ENCODE assay signal across 13 cellular contexts in the genomic region with DNA sequence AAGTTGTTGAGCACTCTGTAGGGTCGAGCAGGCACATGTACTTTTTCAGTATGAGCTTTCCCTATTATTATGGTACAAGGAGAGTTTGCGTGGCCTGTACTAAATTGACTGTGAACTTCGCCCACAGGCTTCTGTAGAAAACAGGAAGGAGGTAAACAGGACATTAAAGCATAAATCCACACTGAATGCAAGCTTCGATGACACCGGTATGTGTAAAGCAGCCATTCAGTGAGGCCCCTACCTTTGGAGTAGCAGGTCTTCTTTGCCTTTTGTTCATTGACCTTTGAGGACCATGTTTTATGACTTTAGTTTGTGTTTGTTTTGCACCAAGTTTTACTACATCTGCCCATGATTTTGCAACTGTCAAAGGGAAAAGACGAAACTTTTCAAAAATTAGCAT. TPM values are rescaled to one million over a fixed set of nuclear protein-coding genes. Genes with fewer than 3 reads are reported as not detected.
DNase-seq lines count a peak whose midpoint lies in the region; ATAC-seq and TF ChIP-seq lines count a peak whose summit lies in the region.
"Had no signal": no experiment of that assay in that cellular context is flagged by ENCODE, and none has a peak within 500 bp of the region (broad histone marks: within the 10 kb centered on the region; RNA-seq: fewer than 3 reads in every experiment).

No MANE protein-coding gene starts in this region.

- POLR2A ChIA-PET in activated CD4-positive, alpha-beta T cell treated with anti-CD3 and anti-CD28 coated beads, Interleukin-2, amount 10 ng/mL, durations not matched to agents 7 days and 5 days (lab: Charles Lee): no interaction called here
- POLR2A ChIA-PET in HCT116 (lab: Charles Lee): no interaction called here

- H3K36me3 ChIP-seq in HCT116 (ENCODE audit: control insufficient read depth in 1 of 2, insufficient read depth in 2 of 2, low read length in 2 of 2): peaks cover 96 to 100% of the 10 kb centered on the region in 2 experiments
- no peaks in the 10 kb centered on the region for H3K36me3 ChIP-seq in mucosa of descending colon (ENCODE audit: low read depth)
- H3K36me3 ChIP-seq in lower lobe of right lung: no peaks in the 10 kb centered on the region

- no peaks in the 10 kb centered on the region for H3K27me3 Mint-ChIP-seq in activated CD4-positive, alpha-beta T cell treated with anti-CD3 and anti-CD28 coated beads, Interleukin-2, amount 10 ng/mL, durations not matched to agents 7 days and 5 days
- no peaks in the 10 kb centered on the region for H3K27me3 Mint-ChIP-seq in activated T-cell treated with anti-CD3 and anti-CD28 coated beads, Interleukin-2, amount 50 U/mL, for 4 hours (ENCODE audit: low read depth)
- H3K27me3 Mint-ChIP-seq: IgD-negative memory B cell had no signal

- TF ChIP-seq POLR2A in HCT116 (IDR thresholded peaks at IDR 0.05; ENCODE audit: borderline replicate concordance, extremely low read depth, insufficient read depth, insufficient read length): no peak

- ATAC-seq in HCT116 (no peak), mucosa of descending colon (peak; percentile 48), lower lobe of right lung (no peak)
- ATAC-seq in activated T-cell treated with anti-CD3 and anti-CD28 coated beads, Interleukin-2, amount 50 U/mL, for 4 hours: no peak

- BruUV-seq in HCT116 (replicated peaks; lab: Mats Ljungman, UMichigan): TSS peak; percentile 5

- intact Hi-C loops in HCT116 (cut with micrococcal nuclease) (no loop called here), mucosa of descending colon (cut with DNase I, micrococcal nuclease) (no loop called here), lower lobe of right lung (cut with DNase I) (no loop called here)

- no peak for TF ChIP-seq RAD21 in HCT116 (IDR thresholded peaks at IDR 0.05; ENCODE audit: low read depth)

- H3K9me3 ChIP-seq in HCT116 (ENCODE audit: control insufficient read depth in 1 of 2, insufficient read depth in 1 of 2, low read depth in 1 of 2, low read length in 2 of 2): no peaks in the 10 kb centered on the region
- H3K9me3 ChIP-seq in mucosa of descending colon: no peaks in the 10 kb centered on the region
- no peaks in the 10 kb centered on the region for H3K9me3 ChIP-seq in lower lobe of right lung

- no peak for TF ChIP-seq CTCF in HCT116 (IDR thresholded peaks at IDR 0.05 in 2 of 3, conservative IDR thresholded peaks at IDR 0.05 in 1 of 3; ENCODE audit: borderline replicate concordance in 1 of 3, insufficient read depth in 1 of 3, low read depth in 2 of 3, low read length in 2 of 3)
- no peak for TF ChIP-seq CTCF in VCaP (conservative IDR thresholded peaks at IDR 0.05)
- no peak for TF ChIP-seq CTCF in mucosa of descending colon (IDR thresholded peaks at IDR 0.05)
- TF ChIP-seq CTCF in lower lobe of right lung (IDR thresholded peaks at IDR 0.05): no peak
- no peak for TF ChIP-seq CTCF in coronary artery (IDR thresholded peaks at IDR 0.05)

- H3K27ac ChIP-seq in HCT116 (ENCODE audit: low read depth, low read length): no peak overlapping the region
- H3K27ac ChIP-seq in VCaP: peak overlapping the region; percentile 81
- no peak overlapping the region for H3K27ac ChIP-seq in lower lobe of right lung
- H3K27ac ChIP-seq in coronary artery: no peak overlapping the region
- H3K27ac ChIP-seq: GM23248 had no signal

- peaks cover 99% of the 10 kb centered on the region for H3K79me2 ChIP-seq in HCT116 (ENCODE audit: insufficient read depth, low read length)

- no peaks in the 10 kb centered on the region for H3K9me2 ChIP-seq in HCT116 (ENCODE audit: insufficient read depth)

- H3K27ac Mint-ChIP-seq in activated CD4-positive, alpha-beta T cell treated with anti-CD3 and anti-CD28 coated beads, Interleukin-2, amount 10 ng/mL, durations not matched to agents 7 days and 5 days: peak overlapping the region; percentile 20
- H3K27ac Mint-ChIP-seq: IgD-negative memory B cell had no signal

- H3K4me2 ChIP-seq in HCT116 (ENCODE audit: low read length): no peak overlapping the region

- no peaks in the 10 kb centered on the region for H3K9me3 Mint-ChIP-seq in activated CD4-positive, alpha-beta T cell treated with anti-CD3 and anti-CD28 coated beads, Interleukin-2, amount 10 ng/mL, durations not matched to agents 7 days and 5 days
- H3K9me3 Mint-ChIP-seq in activated T-cell treated with anti-CD3 and anti-CD28 coated beads, Interleukin-2, amount 50 U/mL, for 4 hours: no peaks in the 10 kb centered on the region
- H3K9me3 Mint-ChIP-seq: CD14-positive monocyte, IgD-negative memory B cell had no signal

- DNase-seq in activated CD4-positive, alpha-beta T cell treated with anti-CD3 and anti-CD28 coated beads, Interleukin-2, amount 10 ng/mL, durations not matched to agents 7 days and 5 days: no peak
- DNase-seq in activated CD4-positive, alpha-beta T cell treated with anti-CD3 and anti-CD28 coated beads for 1 hour: no peak
- no peak for DNase-seq in HCT116 (ENCODE audit: low read depth, low spot score)
- peak in 1 of 3 donors; percentile 20 for DNase-seq in mucosa of descending colon
- DNase-seq in activated T-cell treated with anti-CD3 and anti-CD28 coated beads, Interleukin-2, amount 50 U/mL, for 4 hours: no peak
- no peak for DNase-seq in lower lobe of right lung
- DNase-seq in coronary artery (ENCODE audit: low spot score): no peak
- DNase-seq: Calu3, DMS 273 treated with DMSO at 0.1 percent for 48 hours, GM23248 had no signal

- RAD21 ChIA-PET in HCT116 (lab: Charles Lee; ENCODE audit: low non-redundant PET in 1 of 2, low total read pairs in 2 of 2, uncharacterized antibody in 2 of 2, unreplicated experiment in 2 of 2): no interaction called here

- H3K4me3 ChIP-seq in HCT116 (replicated peaks in 1 of 2; ENCODE audit: low read depth in 1 of 2, low read length in 2 of 2): no peak overlapping the region
- H3K4me3 ChIP-seq in mucosa of descending colon: no peak overlapping the region
- no peak overlapping the region for H3K4me3 ChIP-seq in lower lobe of right lung
- H3K4me3 ChIP-seq in coronary artery: no peak overlapping the region
- H3K4me3 ChIP-seq: GM23248 had no signal

- H3K4me1 Mint-ChIP-seq in activated CD4-positive, alpha-beta T cell treated with anti-CD3 and anti-CD28 coated beads, Interleukin-2, amount 10 ng/mL, durations not matched to agents 7 days and 5 days: peaks cover 30% of the 10 kb centered on the region
- H3K4me1 Mint-ChIP-seq in activated T-cell treated with anti-CD3 and anti-CD28 coated beads, Interleukin-2, amount 50 U/mL, for 4 hours (ENCODE audit: low read depth): no peaks in the 10 kb centered on the region

- H4K20me1 ChIP-seq in HCT116 (ENCODE audit: insufficient read depth): peaks cover 9% of the 10 kb centered on the region; the same call in 1 of the 2 replicates

- H3K9ac ChIP-seq in HCT116 (ENCODE audit: low read length): no peak overlapping the region
- H3K9ac ChIP-seq: GM23248 had no signal

- H3K36me3 Mint-ChIP-seq in activated CD4-positive, alpha-beta T cell treated with anti-CD3 and anti-CD28 coated beads, Interleukin-2, amount 10 ng/mL, durations not matched to agents 7 days and 5 days (ENCODE audit: low read depth): peaks cover 55% of the 10 kb centered on the region
- H3K36me3 Mint-ChIP-seq in activated T-cell treated with anti-CD3 and anti-CD28 coated beads, Interleukin-2, amount 50 U/mL, for 4 hours (ENCODE audit: insufficient read depth): no peaks in the 10 kb centered on the region
- H3K36me3 Mint-ChIP-seq: IgD-negative memory B cell had no signal

- no peaks in the 10 kb centered on the region for H3K27me3 ChIP-seq in HCT116 (ENCODE audit: insufficient read depth, low read length)
- no peaks in the 10 kb centered on the region for H3K27me3 ChIP-seq in lower lobe of right lung (ENCODE audit: low read depth)

- no peak overlapping the region for H2AFZ ChIP-seq in HCT116 (ENCODE audit: low read depth, low read length, poor library complexity, severe bottlenecking)
- H2AFZ ChIP-seq: GM23248 had no signal

- no peak overlapping the region for H3K4me3 Mint-ChIP-seq in activated CD4-positive, alpha-beta T cell treated with anti-CD3 and anti-CD28 coated beads, Interleukin-2, amount 10 ng/mL, durations not matched to agents 7 days and 5 days
- no peak overlapping the region for H3K4me3 Mint-ChIP-seq in activated T-cell treated with anti-CD3 and anti-CD28 coated beads, Interleukin-2, amount 50 U/mL, for 4 hours
- H3K4me3 Mint-ChIP-seq: CD14-positive monocyte, IgD-negative memory B cell had no signal

- CTCF ChIA-PET in activated CD4-positive, alpha-beta T cell treated with anti-CD3 and anti-CD28 coated beads, Interleukin-2, amount 10 ng/mL, durations not matched to agents 7 days and 5 days (lab: Charles Lee): interaction anchor here (0.6 to 5.1 kb wide), 2 partner anchors 8 to 41 kb away, joined by 3 to 19 read pairs; no protein-coding TSS in a partner anchor
- CTCF ChIA-PET in HCT116 (lab: Charles Lee): no interaction called here

- H3K4me1 ChIP-seq in HCT116 (ENCODE audit: control insufficient read depth in 1 of 2, insufficient read depth in 2 of 2, low read length in 2 of 2): no peaks in the 10 kb centered on the region
- H3K4me1 ChIP-seq in mucosa of descending colon (ENCODE audit: low read depth): peaks cover 7% of the 10 kb centered on the region
- H3K4me1 ChIP-seq in lower lobe of right lung: no peaks in the 10 kb centered on the region

TF ChIP-seq in HCT116, 20 proteins besides CTCF, POLR2A, EP300 and RAD21:
- TF ChIP-seq, protein P1, sequence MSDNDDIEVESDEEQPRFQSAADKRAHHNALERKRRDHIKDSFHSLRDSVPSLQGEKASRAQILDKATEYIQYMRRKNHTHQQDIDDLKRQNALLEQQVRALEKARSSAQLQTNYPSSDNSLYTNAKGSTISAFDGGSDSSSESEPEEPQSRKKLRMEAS (IDR thresholded peaks at IDR 0.05): no peak
- no peak for TF ChIP-seq FOSL1 (IDR thresholded peaks at IDR 0.05; ENCODE audit: low read depth)
- TF ChIP-seq ZNF274 (IDR thresholded peaks at IDR 0.05; ENCODE audit: low read depth, low read length): no peak
- TF ChIP-seq SP1 (IDR thresholded peaks at IDR 0.05; ENCODE audit: low read depth): no peak
- no peak for TF ChIP-seq EZH2 (IDR thresholded peaks at IDR 0.05)
- no peak for TF ChIP-seq JUND (IDR thresholded peaks at IDR 0.05)
TF ChIP-seq in HCT116: peak in this region for 0.

RNA-seq across cellular contexts. Expression of gene MKI67, which starts 14.5 kb away (rescaled TPM):
- 100 to 1,000 TPM; 328 to 345 TPM for total RNA-seq in activated CD4-positive, alpha-beta T cell treated with anti-CD3 and anti-CD28 coated beads, Interleukin-2, amount 10 ng/mL, durations not matched to agents 7 days and 5 days
- total RNA-seq in HCT116 (2021; ENCODE audit: unreplicated experiment) (202 TPM), mucosa of descending colon (10 to 100 TPM in 2 of 3 donors, 1 to 10 TPM in 1; 7.7 to 54.7 (median 14.0) TPM), lower lobe of right lung (4.8 TPM)
- polyA plus RNA-seq in HCT116 (2012): 64.3 and 90.3 TPM in 2 replicates
- total RNA-seq in activated T-cell treated with anti-CD3 and anti-CD28 coated beads, Interleukin-2, amount 50 U/mL, for 4 hours: 1 to 10 TPM; 5.4 to 5.7 (median 5.4) TPM
